In genomic region chr6:163354779-163355431, GRCh38 we compare ENCODE assay signal across 8 cellular contexts. TPM values are rescaled to one million over a fixed set of nuclear protein-coding genes. Genes with fewer than 3 reads are reported as not detected.
DNase-seq lines count a peak whose midpoint lies in the region; ATAC-seq and TF ChIP-seq lines count a peak whose summit lies in the region.

No MANE protein-coding gene starts in this region.

- no peak overlapping the region for H3K18ac ChIP-seq in H9 (ENCODE audit: insufficient read length, low read depth, low read length)

- no peaks in the 10 kb centered on the region for H3K4me1 ChIP-seq in CD4-positive, CD25-positive, alpha-beta regulatory T cell (ENCODE audit: control insufficient read depth, insufficient read depth, low read length, poor library complexity, severe bottlenecking)
- H3K4me1 ChIP-seq in tibial nerve (peaks cover 0 to 69% (median 25%) of the 10 kb centered on the region in 4 donors), H9 (ENCODE audit: insufficient read depth, low read length) (peaks cover 5% of the 10 kb centered on the region; the same call in 1 of the 2 replicates)

- ATAC-seq in CD4-positive, CD25-positive, alpha-beta regulatory T cell (ENCODE audit: low read depth in 2 of 2): peak; percentile 17 to 18
- ATAC-seq in HG02852 (IDR thresholded peaks at IDR 0.05; ENCODE audit: unreplicated experiment): peak; percentile 83
- peak; percentile 59; the same call in 2 of the 3 replicates for ATAC-seq in SK-N-SH treated with all-trans-retinoic acid at 6 μM for 48 hours

- no peaks in the 10 kb centered on the region for H3K9me3 ChIP-seq in CD4-positive, CD25-positive, alpha-beta regulatory T cell (ENCODE audit: control insufficient read depth in 2 of 2, low read length in 2 of 2)
- H3K9me3 ChIP-seq in tibial nerve (no peaks in the 10 kb centered on the region), H9 (ENCODE audit: control insufficient read depth, low read depth, low read length) (no peaks in the 10 kb centered on the region)

- H3K56ac ChIP-seq in H9 (ENCODE audit: insufficient read length, low read depth, low read length): no peak overlapping the region

- H3K9ac ChIP-seq in H9 (ENCODE audit: extremely low read depth, insufficient read length, low read length): no peak overlapping the region

- no peak overlapping the region for H2BK15ac ChIP-seq in H9 (ENCODE audit: low read depth, low read length)

- H2AFZ ChIP-seq in H9 (ENCODE audit: low read length): no peak overlapping the region

- H3K79me1 ChIP-seq in H9 (ENCODE audit: insufficient read depth, low read depth, low read length, poor library complexity, severe bottlenecking): no peaks in the 10 kb centered on the region

- no peak overlapping the region for H3T11ph ChIP-seq in H9 (ENCODE audit: low read length)

- no peak overlapping the region for H3K23ac ChIP-seq in H9 (ENCODE audit: insufficient read length, low read depth, low read length)

- H3K14ac ChIP-seq in H9 (ENCODE audit: insufficient read depth, low read length): no peak overlapping the region; the same call in 1 of the 2 replicates

- TF ChIP-seq POLR2A in tibial nerve (IDR thresholded peaks at IDR 0.05): peak in 1 of 2 donors; percentile 6

- 9 to 21% methylated on average over 11 of the region's 11 CpGs for WGBS in tibial nerve, 2 donors
- no CpG with 5 or more reads among the region's 11 CpGs for WGBS in H9 (ENCODE audit: extremely low coverage, insufficient read length, low lambda C conversion rate)

- H3K36me3 Mint-ChIP-seq in CD4-positive, CD25-positive, alpha-beta regulatory T cell: no peaks in the 10 kb centered on the region
- no peaks in the 10 kb centered on the region for H3K36me3 Mint-ChIP-seq in H9 (ENCODE audit: insufficient read depth in 1 of 3, low read depth in 3 of 3)

- no peaks in the 10 kb centered on the region for H3K27me3 ChIP-seq in CD4-positive, CD25-positive, alpha-beta regulatory T cell (ENCODE audit: control insufficient read depth, insufficient read depth, low read length)
- no peaks in the 10 kb centered on the region for H3K27me3 ChIP-seq in layer of hippocampus (ENCODE audit: control insufficient read depth, insufficient read depth, low read length)
- no peaks in the 10 kb centered on the region for H3K27me3 ChIP-seq in tibial nerve
- H3K27me3 ChIP-seq in H9 (ENCODE audit: insufficient read depth, low read length): no peaks in the 10 kb centered on the region

- H2BK20ac ChIP-seq in H9 (ENCODE audit: low read depth, low read length, poor library complexity, severe bottlenecking): no peak overlapping the region

- H4K20me1 ChIP-seq in H9 (ENCODE audit: control insufficient read depth, insufficient read depth, insufficient read length): no peaks in the 10 kb centered on the region

- H3K27me3 Mint-ChIP-seq in CD4-positive, CD25-positive, alpha-beta regulatory T cell: peaks cover 11% of the 10 kb centered on the region
- H3K27me3 Mint-ChIP-seq in H9 (ENCODE audit: low read depth): peaks cover 1% of the 10 kb centered on the region; the same call in 1 of the 2 replicates

- H3K27ac Mint-ChIP-seq in CD4-positive, CD25-positive, alpha-beta regulatory T cell: no peak overlapping the region
- no peak overlapping the region; a peak in 1 of 7 replicates for H3K27ac Mint-ChIP-seq in H9

- no peak overlapping the region for H2BK5ac ChIP-seq in H9 (ENCODE audit: insufficient read length, low read length)

- no peak overlapping the region for H3K4me3 ChIP-seq in CD4-positive, CD25-positive, alpha-beta regulatory T cell (ENCODE audit: low read depth, low read length)
- H3K4me3 ChIP-seq in tibial nerve: peak overlapping the region in 2 of 4 donors; percentile 6 to 27

- peaks cover 0 to 2% (median 0%) of the 10 kb centered on the region in 4 donors for H3K4me1 Mint-ChIP-seq in CD4-positive, CD25-positive, alpha-beta regulatory T cell
- H3K4me1 Mint-ChIP-seq in H9: peaks cover 15 to 24% of the 10 kb centered on the region in 2 experiments; a peak in 3 of 4 replicates

- no peak overlapping the region for H4K91ac ChIP-seq in H9 (ENCODE audit: insufficient read length, low read depth, low read length)

- no peak overlapping the region for H3K27ac ChIP-seq in CD4-positive, CD25-positive, alpha-beta regulatory T cell (ENCODE audit: insufficient read depth, low read length, poor library complexity, severe bottlenecking)
- H3K27ac ChIP-seq in layer of hippocampus (ENCODE audit: low read depth, low read length) (peak overlapping the region; percentile 97), tibial nerve (peak overlapping the region; percentile 56 to 92 (median 78)), H9 (ENCODE audit: insufficient read length, low read depth, low read length) (no peak overlapping the region)

- no peak overlapping the region for H2BK12ac ChIP-seq in H9 (ENCODE audit: insufficient read length, low read depth, low read length)

- no peak overlapping the region for H3K4ac ChIP-seq in H9 (ENCODE audit: low read depth, low read length)

- no peaks in the 10 kb centered on the region for H3K36me3 ChIP-seq in CD4-positive, CD25-positive, alpha-beta regulatory T cell (ENCODE audit: control insufficient read depth, insufficient read depth, low read length)
- no peaks in the 10 kb centered on the region for H3K36me3 ChIP-seq in tibial nerve

- no peak overlapping the region for H3K4me2 ChIP-seq in H9 (ENCODE audit: insufficient read depth, insufficient read length, low read length)

- DNase-seq in CD4-positive, CD25-positive, alpha-beta regulatory T cell: no peak
- DNase-seq in tibial nerve (ENCODE audit: low spot score in 2 of 2) (peak in 1 of 2 donors; percentile 22), H9 (no peak), NCI-H446 treated with DMSO at 0.1 percent for 48 hours (lab: John Stamatoyannopoulos, UW) (no peak), NCI-H2029 treated with DMSO at 0.1 percent for 48 hours (lab: John Stamatoyannopoulos, UW) (no peak)

- no peak overlapping the region for H2BK120ac ChIP-seq in H9 (ENCODE audit: low read depth, low read length, poor library complexity, severe bottlenecking)

- peaks cover 2% of the 10 kb centered on the region for H3K23me2 ChIP-seq in H9 (ENCODE audit: insufficient read length, low read depth, low read length, poor library complexity, severe bottlenecking)

- no peak overlapping the region for H4K5ac ChIP-seq in H9 (ENCODE audit: insufficient read length, low read depth, low read length)

- TF ChIP-seq CTCF in tibial nerve (IDR thresholded peaks at IDR 0.05) (no peak), H9 (conservative IDR thresholded peaks at IDR 0.05) (no peak)

- no peak overlapping the region for H3K4me3 Mint-ChIP-seq in CD4-positive, CD25-positive, alpha-beta regulatory T cell
- H3K4me3 Mint-ChIP-seq in H9: no peak overlapping the region

- H4K8ac ChIP-seq in H9 (replicated peaks; ENCODE audit: insufficient read length, low read depth, low read length): no peak overlapping the region

- H2AK5ac ChIP-seq in H9 (ENCODE audit: insufficient read length, low read length): no peak overlapping the region

- H3K79me2 ChIP-seq in H9 (ENCODE audit: insufficient read depth, low read length): no peaks in the 10 kb centered on the region

- no peaks in the 10 kb centered on the region for H3K9me3 Mint-ChIP-seq in CD4-positive, CD25-positive, alpha-beta regulatory T cell
- H3K9me3 Mint-ChIP-seq in H9: no peaks in the 10 kb centered on the region

- peak in 1 of 2 donors; percentile 69 for TF ChIP-seq EP300 in tibial nerve (IDR thresholded peaks at IDR 0.05)

TF ChIP-seq in SK-N-SH treated with all-trans-retinoic acid at 6 μM for 48 hours, 23 proteins besides CTCF, POLR2A, EP300 and RAD21 (continues in another document):
- TF ChIP-seq PATZ1 (CRISPR knock-in tag; IDR thresholded peaks at IDR 0.05; ENCODE audit: borderline replicate concordance) (no peak), ZFP30 (CRISPR knock-in tag; IDR thresholded peaks at IDR 0.05) (no peak), POU6F1 (CRISPR knock-in tag; IDR thresholded peaks at IDR 0.05; ENCODE audit: borderline replicate concordance, low read depth) (no peak), ZFP3 (CRISPR knock-in tag; IDR thresholded peaks at IDR 0.05) (no peak)

RNA-seq across cellular contexts. Expression of gene QKI, which starts 59.6 kb away (rescaled TPM):
- total RNA-seq in CD4-positive, CD25-positive, alpha-beta regulatory T cell: 89.7 TPM
- 10 to 100 TPM; 10.0 to 22.2 (median 13.7) TPM for polyA plus RNA-seq in CD4-positive, CD25-positive, alpha-beta regulatory T cell
- 100 to 1,000 TPM; 365 to 570 (median 511) TPM for total RNA-seq in tibial nerve
- 176 TPM in 2 replicates for total RNA-seq in H9 (2021)

Comparison
In these comparisons a context has a peak if more than half of its experiments do, and no peak if none do; other contexts are left out.
1. ATAC-seq: peak in every context shown above with its lines; median percentile 83 in HG02852; 59 in SK-N-SH treated with all-trans-retinoic acid at 6 μM for 48 hours; 18 in CD4-positive, CD25-positive, alpha-beta regulatory T cell.
2. H3K27ac ChIP-seq: peak in layer of hippocampus (single experiment) and tibial nerve (4 of 4); none in CD4-positive, CD25-positive, alpha-beta regulatory T cell (single experiment) and H9 (single experiment).